In the genomic region with DNA sequence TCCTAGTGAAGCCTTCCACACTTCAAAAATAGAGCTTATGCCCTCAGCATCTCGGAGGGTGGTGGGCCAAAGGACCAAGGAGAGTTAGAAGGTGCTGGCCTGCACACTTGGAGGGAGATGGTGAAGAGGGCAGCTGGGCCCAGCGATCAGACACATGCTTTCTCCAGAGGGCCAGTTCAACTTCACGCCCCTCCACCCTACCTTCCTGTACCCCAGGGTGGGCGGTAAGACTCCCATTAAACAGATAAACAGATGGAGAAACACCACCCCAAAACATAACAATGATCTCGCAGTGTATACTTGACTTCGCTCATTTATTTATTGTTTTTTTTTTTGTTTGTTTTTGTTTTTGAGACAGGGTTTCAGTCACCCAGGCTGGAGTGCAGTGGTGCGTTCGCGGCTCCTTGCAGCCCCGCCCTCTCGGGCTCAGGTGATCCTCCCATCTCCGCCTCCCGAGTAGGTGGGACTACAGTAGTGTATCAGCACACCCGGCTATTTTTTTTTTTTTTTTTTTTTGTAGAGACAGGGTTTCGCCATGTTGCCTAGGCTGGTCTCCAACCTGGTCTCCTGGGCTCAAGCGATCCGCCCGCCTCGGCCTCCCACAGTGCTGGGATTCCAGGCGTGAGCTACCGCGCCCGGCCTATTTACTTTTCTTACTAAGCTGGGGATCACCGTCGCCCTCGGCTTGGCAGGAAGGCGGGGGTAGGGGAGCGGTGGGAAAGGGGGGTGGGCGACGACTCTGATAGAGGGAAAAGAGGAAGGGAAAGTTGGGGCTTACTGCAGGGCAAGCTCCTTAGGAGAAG, we compare ENCODE assay signal across 8 cellular contexts. TPM values are rescaled to one million over a fixed set of nuclear protein-coding genes. Genes with fewer than 3 reads are reported as not detected.
A peak's percentile ranks its signal among the peaks of the same experiment; 100 is the strongest.
DNase-seq lines count a peak whose midpoint lies in the region; ATAC-seq and TF ChIP-seq lines count a peak whose summit lies in the region.

No MANE protein-coding gene starts in this region.

- peaks cover 21% of the 10 kb centered on the region for H3K4me1 Mint-ChIP-seq in CD4-positive, alpha-beta T cell (ENCODE audit: low read depth)
- H3K4me1 Mint-ChIP-seq in type B pancreatic cell (ENCODE audit: unreplicated experiment): peaks cover 12% of the 10 kb centered on the region

- H3K9me3 ChIP-seq in CD4-positive, alpha-beta T cell (ENCODE audit: control insufficient read depth, low read length): no peaks in the 10 kb centered on the region
- no peaks in the 10 kb centered on the region for H3K9me3 ChIP-seq in KOPT-K1 (ENCODE audit: insufficient read depth, low read length, poor library complexity, severe bottlenecking)
- no peaks in the 10 kb centered on the region for H3K9me3 ChIP-seq in parathyroid adenoma (ENCODE audit: control insufficient read depth, low read length)

- peak overlapping the region; percentile 71 for H3K4me2 ChIP-seq in parathyroid adenoma (ENCODE audit: low read length)

- DNase-seq in CD4-positive, alpha-beta T cell: peak; percentile 73 to 87 (median 84)
- DNase-seq in GM20000 (ENCODE audit: low spot score) (peak; percentile 75), RPMI8226 (peak; percentile 88), activated gamma-delta T cell (lab: John Stamatoyannopoulos, UW) (peak; percentile 57), germinal center (ENCODE audit: low spot score) (peak; percentile 73), type B pancreatic cell (ENCODE audit: extremely low spot score, unreplicated experiment) (no peak)

- peak overlapping the region; percentile 94 for H3K4me3 Mint-ChIP-seq in CD4-positive, alpha-beta T cell
- H3K4me3 Mint-ChIP-seq in type B pancreatic cell: peak overlapping the region; percentile 96

- peaks cover 22% of the 10 kb centered on the region for H3K36me3 Mint-ChIP-seq in CD4-positive, alpha-beta T cell (ENCODE audit: low read depth)
- no peaks in the 10 kb centered on the region for H3K36me3 Mint-ChIP-seq in type B pancreatic cell

- H3K4me1 ChIP-seq in parathyroid adenoma: peaks cover 4% of the 10 kb centered on the region

- CTCF ChIA-PET in CD4-positive, alpha-beta T cell (lab: Charles Lee): interaction anchor here (0.7 to 4.1 kb wide), 7 partner anchors 12 to 500 kb away, joined by 3 to 19 read pairs (median 4); a partner anchor contains a TSS

- H3K9me3 Mint-ChIP-seq in CD4-positive, alpha-beta T cell: no peaks in the 10 kb centered on the region
- H3K9me3 Mint-ChIP-seq in type B pancreatic cell: no peaks in the 10 kb centered on the region

- H3K36me3 ChIP-seq in KOPT-K1 (ENCODE audit: insufficient read depth, low read length): peaks cover 30% of the 10 kb centered on the region
- no peaks in the 10 kb centered on the region for H3K36me3 ChIP-seq in parathyroid adenoma (ENCODE audit: control insufficient read depth, insufficient read depth, low read length)

- H3K27me3 Mint-ChIP-seq in CD4-positive, alpha-beta T cell: no peaks in the 10 kb centered on the region
- no peaks in the 10 kb centered on the region for H3K27me3 Mint-ChIP-seq in type B pancreatic cell

- peak overlapping the region; percentile 80 for H3K27ac ChIP-seq in CD4-positive, alpha-beta T cell (ENCODE audit: low read depth, low read length)
- H3K27ac ChIP-seq in KOPT-K1 (ENCODE audit: low read depth, low read length, poor library complexity, severe bottlenecking) (peak overlapping the region; percentile 83), parathyroid adenoma (peak overlapping the region; percentile 97)

- peak overlapping the region; percentile 78 for H3K27ac Mint-ChIP-seq in CD4-positive, alpha-beta T cell
- H3K27ac Mint-ChIP-seq in type B pancreatic cell: peak overlapping the region; percentile 95

- POLR2A ChIA-PET in CD4-positive, alpha-beta T cell (lab: Charles Lee): interaction anchor here (1.0 to 6.8 kb wide), 19 partner anchors 12 to 331 kb away, joined by 3 to 131 read pairs (median 6); a partner anchor contains a TSS

- no peaks in the 10 kb centered on the region for H3K79me2 ChIP-seq in parathyroid adenoma

- H2AFZ ChIP-seq in parathyroid adenoma: peak overlapping the region; percentile 97

- TF ChIP-seq CTCF in CD4-positive, alpha-beta T cell (IDR thresholded peaks at IDR 0.05): no peak
- no peak for TF ChIP-seq CTCF in GM20000 (IDR thresholded peaks at IDR 0.05; ENCODE audit: extremely low read depth, missing control alignments)
- TF ChIP-seq CTCF in parathyroid adenoma (IDR thresholded peaks at IDR 0.05): no peak
- TF ChIP-seq CTCF in type B pancreatic cell (conservative IDR thresholded peaks at IDR 0.05): no peak

- peak overlapping the region; percentile 49 for H3K9ac ChIP-seq in parathyroid adenoma

- peak; percentile 74 for ATAC-seq in CD4-positive, alpha-beta T cell (ENCODE audit: poor library complexity)

- H3K4me3 ChIP-seq in parathyroid adenoma (ENCODE audit: low read depth, low read length): peak overlapping the region; percentile 68

- intact Hi-C loops in CD4-positive, alpha-beta T cell (cut with DNase I, micrococcal nuclease): loop anchor here (1.0 to 5.0 kb wide), 6 partner anchors 15 to 55 kb away; a partner anchor contains a TSS

- H3K27me3 ChIP-seq in CD4-positive, alpha-beta T cell (ENCODE audit: control insufficient read depth, insufficient read depth, low read length): no peaks in the 10 kb centered on the region
- no peaks in the 10 kb centered on the region for H3K27me3 ChIP-seq in parathyroid adenoma (ENCODE audit: control insufficient read depth, insufficient read depth, low read length)

RNA-seq across cellular contexts. Expression of a gene that starts 1.8 kb away (rescaled TPM):
- under 1 TPM; 0.16 to 0.28 TPM for total RNA-seq in CD4-positive, alpha-beta T cell
- 0.75 and 2.3 TPM in 2 replicates for total RNA-seq in type B pancreatic cell (ENCODE audit: low replicate concordance)

RNA-seq across cellular contexts. Expression of a gene that starts 17.1 kb away (rescaled TPM):
- total RNA-seq in CD4-positive, alpha-beta T cell: 10 to 100 TPM; 25.5 to 25.6 TPM
- 44.5 and 86.1 TPM in 2 replicates for total RNA-seq in type B pancreatic cell (ENCODE audit: low replicate concordance)

RNA-seq across cellular contexts. Expression of a gene that starts 28.9 kb away (rescaled TPM):
- total RNA-seq in CD4-positive, alpha-beta T cell: 10 to 100 TPM; 10.2 to 10.4 TPM
- 14.8 and 19.0 TPM in 2 replicates for total RNA-seq in type B pancreatic cell (ENCODE audit: low replicate concordance)

RNA-seq across cellular contexts. Expression of a gene that starts 30.9 kb away (rescaled TPM):
- total RNA-seq in CD4-positive, alpha-beta T cell: 10 to 100 TPM; 16.7 to 17.8 TPM
- 7.8 and 9.3 TPM in 2 replicates for total RNA-seq in type B pancreatic cell (ENCODE audit: low replicate concordance)

RNA-seq across cellular contexts. Expression of a gene that starts 53.0 kb away (rescaled TPM):
- total RNA-seq in CD4-positive, alpha-beta T cell: 10 to 100 TPM; 43.3 to 46.3 TPM
- total RNA-seq in type B pancreatic cell (ENCODE audit: low replicate concordance): 73.1 and 95.4 TPM in 2 replicates
